Comparison of ENCODE assay signal across 11 cellular contexts in the genomic region with DNA sequence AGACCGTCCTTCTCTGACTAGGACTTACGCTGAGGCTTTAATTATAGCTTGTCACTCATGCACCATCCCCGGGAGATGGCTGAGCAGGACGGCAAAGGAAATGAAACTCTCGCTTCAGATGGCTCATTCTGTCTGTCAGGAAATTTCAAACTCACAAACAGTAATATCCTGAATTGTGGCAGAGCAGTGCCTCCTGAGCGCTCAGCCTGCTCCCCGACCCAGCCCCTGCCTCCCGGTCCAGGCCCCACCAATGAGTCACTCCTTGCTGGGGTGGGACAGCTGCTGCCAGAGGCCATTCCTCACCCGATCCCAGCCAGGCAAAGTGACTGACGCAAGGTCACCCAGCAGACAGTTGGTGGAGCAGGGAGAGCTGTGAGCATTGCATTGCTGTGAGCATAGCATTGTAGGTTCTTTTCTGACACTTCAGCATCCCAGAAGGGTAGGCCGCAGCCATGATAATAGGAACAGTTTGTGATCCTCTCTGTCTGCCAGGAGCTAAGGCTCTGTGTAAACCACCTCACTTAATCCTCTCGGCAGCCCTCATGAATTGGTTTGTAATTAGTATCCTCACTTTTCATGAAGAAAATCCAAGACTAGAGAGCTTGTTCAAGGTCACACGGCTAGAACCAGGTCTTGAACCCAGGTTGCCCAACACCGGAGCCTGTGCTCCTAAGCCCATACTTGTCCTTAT. TPM values are rescaled to one million over a fixed set of nuclear protein-coding genes. Genes with fewer than 3 reads are reported as not detected.
DNase-seq lines count a peak whose midpoint lies in the region; ATAC-seq and TF ChIP-seq lines count a peak whose summit lies in the region.
"Had no signal": no experiment of that assay in that cellular context is flagged by ENCODE, and none has a peak within 500 bp of the region (broad histone marks: within the 10 kb centered on the region; RNA-seq: fewer than 3 reads in every experiment).

No MANE protein-coding gene starts in this region.

- no peak for DNase-seq in activated T-cell treated with anti-CD3 and anti-CD28 coated beads, Interleukin-2, amount 50 U/mL, for 1 hour
- DNase-seq in hepatic stellate cell (ENCODE audit: low spot score) (no peak), Calu3 (no peak)
- no peak for DNase-seq in CD4-positive, alpha-beta memory T cell
- DNase-seq: gastrocnemius medialis, NCI-H2029, nucleus accumbens had no signal

- H4K20me1 ChIP-seq in BLaER1 treated with 17β-estradiol and CSF1 and Interleukin-3, amounts not matched to agents 10 nM and 100 nM, result 0 out of 22 replicates have a peak, but pooled peaks cover 0 to 10% (median 0%) of the 10 kb centered on the region in 11 experiments

- H3K4me3 ChIP-seq in BLaER1 treated with 17β-estradiol and CSF1 and Interleukin-3, amounts not matched to agents 10 nM and 100 nM, result peak overlapping the region in 9 of 10 experiments; percentile 7 to 61 (median 50); a peak in 16 of 20 replicates
- H3K4me3 ChIP-seq in ectodermal cell (ENCODE audit: insufficient read depth, low read depth, low read length), result no peak overlapping the region
- H3K4me3 ChIP-seq in CD4-positive, alpha-beta memory T cell (ENCODE audit: low read length in 2 of 2), result no peak overlapping the region
- H3K4me3 ChIP-seq: gastrocnemius medialis had no signal

- no peaks in the 10 kb centered on the region for H3K36me3 Mint-ChIP-seq in Calu3 (ENCODE audit: insufficient read depth, unreplicated experiment)
- no peaks in the 10 kb centered on the region for H3K36me3 Mint-ChIP-seq in CD4-positive, alpha-beta memory T cell

- TF ChIP-seq CTCF in Calu3 (IDR thresholded peaks at IDR 0.05; ENCODE audit: unreplicated experiment), result no peak

- intact Hi-C loops in Calu3 (cut with micrococcal nuclease; ENCODE audit: unreplicated experiment), result no loop called here
- intact Hi-C loops in CD4-positive, alpha-beta memory T cell (cut with micrococcal nuclease), result no loop called here

- peak overlapping the region in 9 of 11 experiments; percentile 44 to 97 (median 87); a peak in 18 of 22 replicates for H3K27ac ChIP-seq in BLaER1 treated with 17β-estradiol and CSF1 and Interleukin-3, amounts not matched to agents 10 nM and 100 nM
- peak overlapping the region; percentile 26 for H3K27ac ChIP-seq in ectodermal cell (ENCODE audit: insufficient read depth, low read depth, low read length, poor library complexity, severe bottlenecking)
- H3K27ac ChIP-seq in CD4-positive, alpha-beta memory T cell (ENCODE audit: low read depth, low read length), result no peak overlapping the region
- H3K27ac ChIP-seq: gastrocnemius medialis had no signal

- H3K4me1 ChIP-seq in BLaER1 treated with 17β-estradiol and CSF1 and Interleukin-3, amounts not matched to agents 10 nM and 100 nM, result peaks cover 43 to 99% (median 92%) of the 10 kb centered on the region in 10 experiments
- H3K4me1 ChIP-seq in ectodermal cell (ENCODE audit: control insufficient read depth, insufficient read depth, low read length), result peaks cover 18% of the 10 kb centered on the region
- no peaks in the 10 kb centered on the region for H3K4me1 ChIP-seq in CD4-positive, alpha-beta memory T cell (ENCODE audit: insufficient read depth, low read length)

- no peaks in the 10 kb centered on the region for H3K9me3 ChIP-seq in BLaER1 treated with 17β-estradiol and CSF1 and Interleukin-3, amounts not matched to agents 10 nM and 100 nM (replicated peaks in 1 of 11)
- no peaks in the 10 kb centered on the region for H3K9me3 ChIP-seq in ectodermal cell (ENCODE audit: control insufficient read depth, low read length)
- no peaks in the 10 kb centered on the region for H3K9me3 ChIP-seq in CD4-positive, alpha-beta memory T cell (ENCODE audit: control insufficient read depth in 1 of 2, low read length in 2 of 2)
- H3K9me3 ChIP-seq: gastrocnemius medialis had no signal

- H3K27me3 Mint-ChIP-seq in Calu3 (ENCODE audit: unreplicated experiment), result peaks cover 81% of the 10 kb centered on the region
- peaks cover 0 to 1% of the 10 kb centered on the region in 2 donors for H3K27me3 Mint-ChIP-seq in CD4-positive, alpha-beta memory T cell

- peak overlapping the region in 10 of 11 experiments; percentile 26 to 87 (median 69); a peak in 17 of 22 replicates for H3K9ac ChIP-seq in BLaER1 treated with 17β-estradiol and CSF1 and Interleukin-3, amounts not matched to agents 10 nM and 100 nM

- peaks cover 0 to 30% (median 0%) of the 10 kb centered on the region in 11 experiments; a peak in 4 of 22 replicates for H3K27me3 ChIP-seq in BLaER1 treated with 17β-estradiol and CSF1 and Interleukin-3, amounts not matched to agents 10 nM and 100 nM
- H3K27me3 ChIP-seq in ectodermal cell (ENCODE audit: control insufficient read depth, insufficient read depth, low read length, poor library complexity, severe bottlenecking), result no peaks in the 10 kb centered on the region
- H3K27me3 ChIP-seq in CD4-positive, alpha-beta memory T cell (ENCODE audit: insufficient read depth, low read length), result no peaks in the 10 kb centered on the region
- H3K27me3 ChIP-seq: gastrocnemius medialis had no signal

- H3K4me1 Mint-ChIP-seq in Calu3 (ENCODE audit: low read depth, unreplicated experiment), result no peaks in the 10 kb centered on the region
- no peaks in the 10 kb centered on the region for H3K4me1 Mint-ChIP-seq in CD4-positive, alpha-beta memory T cell

- ATAC-seq in GM19452 (IDR thresholded peaks at IDR 0.05; ENCODE audit: unreplicated experiment), result peak; percentile 84
- peak; percentile 49 for ATAC-seq in HG03565 (IDR thresholded peaks at IDR 0.05; ENCODE audit: unreplicated experiment)

- POLR2A ChIA-PET in CD4-positive, alpha-beta memory T cell (lab: Charles Lee; ENCODE audit: partially characterized antibody), result no interaction called here

- no peaks in the 10 kb centered on the region for H3K36me3 ChIP-seq in BLaER1 treated with 17β-estradiol and CSF1 and Interleukin-3, amounts not matched to agents 10 nM and 100 nM
- no peaks in the 10 kb centered on the region for H3K36me3 ChIP-seq in ectodermal cell (ENCODE audit: control insufficient read depth, insufficient read depth, low read length)
- H3K36me3 ChIP-seq in CD4-positive, alpha-beta memory T cell (ENCODE audit: insufficient read depth, low read length), result no peaks in the 10 kb centered on the region
- H3K36me3 ChIP-seq: gastrocnemius medialis had no signal

- H3K4me3 Mint-ChIP-seq in Calu3 (ENCODE audit: low read depth, unreplicated experiment), result no peak overlapping the region
- H3K4me3 Mint-ChIP-seq in CD4-positive, alpha-beta memory T cell, result no peak overlapping the region

- no TSS peak for BruUV-seq in Calu3 (replicated peaks; lab: Mats Ljungman, UMichigan)

- H3K27ac Mint-ChIP-seq in Calu3 (ENCODE audit: unreplicated experiment), result no peak overlapping the region
- H3K27ac Mint-ChIP-seq in CD4-positive, alpha-beta memory T cell, result no peak overlapping the region

- no peaks in the 10 kb centered on the region for H3K9me3 Mint-ChIP-seq in Calu3 (ENCODE audit: low read depth, unreplicated experiment)
- no peaks in the 10 kb centered on the region for H3K9me3 Mint-ChIP-seq in CD4-positive, alpha-beta memory T cell

- 85% methylated on average over 14 of the region's 14 CpGs for WGBS in ectodermal cell, 2 experiments

- CTCF ChIA-PET in Calu3 (lab: Charles Lee), result no interaction called here
- CTCF ChIA-PET in CD4-positive, alpha-beta memory T cell (lab: Charles Lee; ENCODE audit: partially characterized antibody), result no interaction called here

- peak overlapping the region; percentile 83 to 98 (median 93) for H3K4me2 ChIP-seq in BLaER1 treated with 17β-estradiol and CSF1 and Interleukin-3, amounts not matched to agents 10 nM and 100 nM

RNA-seq across cellular contexts. Expression of gene CCDC182, which starts 20.9 kb away (rescaled TPM):
- not detected for polyA plus RNA-seq in ectodermal cell (2013, experiment 1 of 4)
- not detected for polyA plus RNA-seq in ectodermal cell (2013, experiment 2 of 4)
- polyA plus RNA-seq in ectodermal cell (2013, experiment 3 of 4), result not detected
- not detected for polyA plus RNA-seq in ectodermal cell (2013, experiment 4 of 4)
- not detected in 2 replicates for total RNA-seq in Calu3 (2022)
- total RNA-seq in CD4-positive, alpha-beta memory T cell, result not detected
- not detected for polyA plus RNA-seq in CD4-positive, alpha-beta memory T cell
- total RNA-seq: gastrocnemius medialis had no signal

Comparison
In these comparisons a context has a peak if more than half of its experiments do, and no peak if none do; other contexts are left out.
1. H3K4me3 ChIP-seq: peak in BLaER1 treated with 17β-estradiol and CSF1 and Interleukin-3, amounts not matched to agents 10 nM and 100 nM (9 of 10); none in ectodermal cell (single experiment) and CD4-positive, alpha-beta memory T cell (0 of 2).